Comparison of ENCODE assay signal across 9 cellular contexts in genomic region chr2:209523778-209524362, GRCh38.
A peak's percentile ranks its signal among the peaks of the same experiment; 100 is the strongest.
DNase-seq lines count a peak whose midpoint lies in the region; ATAC-seq and TF ChIP-seq lines count a peak whose summit lies in the region.
"Had no signal": no experiment of that assay in that cellular context is flagged by ENCODE, and none has a peak within 500 bp of the region (broad histone marks: within the 10 kb centered on the region; RNA-seq: fewer than 3 reads in every experiment).

No MANE protein-coding gene starts in this region.

- no CpG with 5 or more reads among the region's 3 CpGs for WGBS in neuronal stem cell (ENCODE audit: extremely low coverage in 2 of 2, insufficient read length in 2 of 2, insufficient replicate concordance in 1 of 2), 2 donors

- H3K9me3 ChIP-seq in neuronal stem cell (replicated peaks in 1 of 2; ENCODE audit: control insufficient read depth in 2 of 2, insufficient read depth in 1 of 2, low read depth in 1 of 2, low read length in 2 of 2): peaks cover 0 to 8% of the 10 kb centered on the region in 2 donors

- no peak overlapping the region for H2BK120ac ChIP-seq in neuronal stem cell (ENCODE audit: low read depth, low read length)

- H4K91ac ChIP-seq in neuronal stem cell (ENCODE audit: low read depth, low read length, poor library complexity): no peak overlapping the region

- peaks cover 7 to 36% of the 10 kb centered on the region in 2 donors for H3K4me1 ChIP-seq in neuronal stem cell (ENCODE audit: control insufficient read depth in 2 of 2, insufficient read depth in 1 of 2, low read depth in 1 of 2, low read length in 2 of 2)

- no peak overlapping the region for H2AFZ ChIP-seq in neuronal stem cell (ENCODE audit: low read length)

- no peaks in the 10 kb centered on the region for H3K9me3 Mint-ChIP-seq in activated T-cell treated with anti-CD3 and anti-CD28 coated beads, Interleukin-2, amount 50 U/mL, for 24 hours

- no peaks in the 10 kb centered on the region for H3K27me3 ChIP-seq in neuronal stem cell (ENCODE audit: control insufficient read depth in 3 of 3, insufficient read depth in 3 of 3, low read depth in 1 of 3, low read length in 3 of 3)

- TF ChIP-seq CTCF in foreskin fibroblast (IDR thresholded peaks at IDR 0.05; ENCODE audit: low read depth, low read length): no peak

- no peak overlapping the region for H3K27ac Mint-ChIP-seq in activated T-cell treated with anti-CD3 and anti-CD28 coated beads, Interleukin-2, amount 50 U/mL, for 24 hours
- H3K27ac Mint-ChIP-seq: activated CD4-positive, alpha-beta T cell treated with anti-CD3 and anti-CD28 coated beads for 36 hours; naive thymus-derived CD4-positive, alpha-beta T cell had no signal

- H2BK12ac ChIP-seq in neuronal stem cell (ENCODE audit: low read length): no peak overlapping the region

- H3K36me3 Mint-ChIP-seq in activated T-cell treated with anti-CD3 and anti-CD28 coated beads, Interleukin-2, amount 50 U/mL, for 24 hours (ENCODE audit: low read depth): no peaks in the 10 kb centered on the region
- H3K36me3 Mint-ChIP-seq: naive thymus-derived CD4-positive, alpha-beta T cell had no signal

- peak; percentile 67 for DNase-seq in NCI-H1105 treated with DMSO at 0.1 percent for 48 hours (lab: John Stamatoyannopoulos, UW)
- DNase-seq in neuronal stem cell (ENCODE audit: low spot score): peak; percentile 21
- no peak for DNase-seq in activated CD4-positive, CD25-positive, alpha-beta regulatory T cell (lab: John Stamatoyannopoulos, UW)
- DNase-seq in foreskin fibroblast: no peak
- no peak for DNase-seq in activated T-cell treated with anti-CD3 and anti-CD28 coated beads, Interleukin-2, amount 50 U/mL, for 24 hours
- DNase-seq: activated CD4-positive, alpha-beta T cell treated with anti-CD3 and anti-CD28 coated beads for 36 hours; naive thymus-derived CD4-positive, alpha-beta T cell had no signal

- H3K4me2 ChIP-seq in neuronal stem cell (ENCODE audit: insufficient read depth, low read length, poor library complexity, severe bottlenecking): no peak overlapping the region

- H3K4me3 ChIP-seq in neuronal stem cell (ENCODE audit: low read length in 2 of 2) (no peak overlapping the region), foreskin fibroblast (ENCODE audit: low read depth in 1 of 2, low read length in 2 of 2) (no peak overlapping the region)

- H3K4ac ChIP-seq in neuronal stem cell (ENCODE audit: low read length): no peak overlapping the region

- no peak overlapping the region for H2BK5ac ChIP-seq in neuronal stem cell (ENCODE audit: low read length)

- no peak overlapping the region for H2AK5ac ChIP-seq in neuronal stem cell (ENCODE audit: low read depth, low read length)

- no peak overlapping the region for H3K23ac ChIP-seq in neuronal stem cell (ENCODE audit: low read depth, low read length, poor library complexity)

- H3K18ac ChIP-seq in neuronal stem cell (ENCODE audit: low read length): no peak overlapping the region

- H3K27me3 Mint-ChIP-seq in activated T-cell treated with anti-CD3 and anti-CD28 coated beads, Interleukin-2, amount 50 U/mL, for 24 hours: no peaks in the 10 kb centered on the region
- H3K27me3 Mint-ChIP-seq: activated CD4-positive, alpha-beta T cell treated with anti-CD3 and anti-CD28 coated beads for 36 hours; naive thymus-derived CD4-positive, alpha-beta T cell had no signal

- no peak overlapping the region for H3K27ac ChIP-seq in neuronal stem cell (replicated peaks; ENCODE audit: low read length)

- ATAC-seq in GM18873 (IDR thresholded peaks at IDR 0.05; ENCODE audit: low FRiP score, unreplicated experiment) (peak; percentile 50), HG02759 (IDR thresholded peaks at IDR 0.05; ENCODE audit: unreplicated experiment) (peak; percentile 59)
- ATAC-seq: activated CD4-positive, alpha-beta T cell treated with anti-CD3 and anti-CD28 coated beads for 36 hours; naive thymus-derived CD4-positive, alpha-beta T cell had no signal

- H3K4me1 Mint-ChIP-seq in activated T-cell treated with anti-CD3 and anti-CD28 coated beads, Interleukin-2, amount 50 U/mL, for 24 hours (ENCODE audit: low read depth): peaks cover 22% of the 10 kb centered on the region

- H3K36me3 ChIP-seq in neuronal stem cell (replicated peaks in 1 of 2; ENCODE audit: control insufficient read depth in 2 of 2, insufficient read depth in 2 of 2, low read length in 2 of 2): no peaks in the 10 kb centered on the region

- no peak overlapping the region for H3K9ac ChIP-seq in neuronal stem cell (ENCODE audit: low read depth, low read length, poor library complexity)

- H2BK15ac ChIP-seq in neuronal stem cell (ENCODE audit: low read length): no peak overlapping the region

- H3K4me3 Mint-ChIP-seq in activated T-cell treated with anti-CD3 and anti-CD28 coated beads, Interleukin-2, amount 50 U/mL, for 24 hours: no peak overlapping the region
- H3K4me3 Mint-ChIP-seq: activated CD4-positive, alpha-beta T cell treated with anti-CD3 and anti-CD28 coated beads for 36 hours; naive thymus-derived CD4-positive, alpha-beta T cell had no signal

- no peak overlapping the region for H4K8ac ChIP-seq in neuronal stem cell (ENCODE audit: low read depth, low read length)

- H3K79me1 ChIP-seq in neuronal stem cell (ENCODE audit: low read depth, low read length): peaks cover 2% of the 10 kb centered on the region

- H3K14ac ChIP-seq in neuronal stem cell (ENCODE audit: low read length): no peak overlapping the region

Comparison
In these comparisons a context has a peak if more than half of its experiments do, and no peak if none do; other contexts are left out.
1. DNase-seq: peak in NCI-H1105 treated with DMSO at 0.1 percent for 48 hours (single experiment) and neuronal stem cell (single experiment); none in activated CD4-positive, CD25-positive, alpha-beta regulatory T cell (0 of 4), foreskin fibroblast (0 of 2) and activated T-cell treated with anti-CD3 and anti-CD28 coated beads, Interleukin-2, amount 50 U/mL, for 24 hours (single experiment).